In the genomic region with DNA sequence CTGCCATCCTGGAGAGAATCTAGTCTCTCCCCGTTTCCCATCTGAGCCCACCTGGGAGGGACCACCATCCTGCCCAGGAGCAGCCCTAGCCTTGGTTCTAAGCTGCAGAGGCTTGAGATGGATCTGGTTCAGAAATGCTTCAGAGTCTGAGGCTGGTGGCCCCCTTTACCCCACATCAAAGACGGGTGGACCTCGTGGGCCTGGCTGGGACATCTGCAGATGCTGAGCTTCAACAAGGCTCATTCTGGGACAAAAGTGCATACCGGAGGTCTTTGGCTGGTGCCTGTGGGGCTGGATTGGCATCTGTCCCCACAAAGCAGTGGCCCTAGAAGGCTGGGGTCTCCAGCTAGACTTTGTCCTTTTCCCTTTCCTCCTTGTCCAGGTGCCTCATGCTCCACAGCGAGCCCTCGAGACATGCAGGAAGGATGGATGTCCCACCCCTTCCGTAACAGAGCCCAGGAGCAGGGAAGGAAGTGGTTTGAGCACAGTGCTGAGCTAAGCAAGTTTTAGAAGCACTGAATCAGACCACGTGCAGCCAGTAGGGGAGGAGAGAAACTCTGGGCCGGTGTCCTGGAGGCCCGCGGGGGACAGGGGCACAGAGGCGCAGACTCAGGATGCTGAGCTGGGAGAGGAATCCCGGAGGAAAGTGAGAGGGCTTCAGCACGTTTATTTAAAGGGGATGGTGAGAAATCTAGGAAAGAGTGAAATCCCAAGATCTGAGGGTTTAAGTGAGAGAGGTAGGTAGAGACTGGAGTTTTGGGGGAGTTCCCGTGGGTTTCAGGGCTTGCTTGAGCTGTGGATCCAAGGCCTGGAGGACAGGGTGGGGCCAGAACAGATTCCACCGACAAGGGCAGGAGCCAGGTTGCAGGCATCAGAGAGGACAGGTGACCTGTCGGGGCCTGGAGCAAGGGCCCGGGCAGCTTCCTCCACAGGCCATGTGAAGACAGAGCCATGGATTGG, we compare ENCODE assay signal across 9 cellular contexts. TPM values are rescaled to one million over a fixed set of nuclear protein-coding genes. Genes with fewer than 3 reads are reported as not detected.
A peak's percentile ranks its signal among the peaks of the same experiment; 100 is the strongest.
DNase-seq lines count a peak whose midpoint lies in the region; ATAC-seq and TF ChIP-seq lines count a peak whose summit lies in the region.
"Had no signal": no experiment of that assay in that cellular context is flagged by ENCODE, and none has a peak within 500 bp of the region (broad histone marks: within the 10 kb centered on the region; RNA-seq: fewer than 3 reads in every experiment).

No MANE protein-coding gene starts in this region.

- POLR2A ChIA-PET in naive thymus-derived CD8-positive, alpha-beta T cell (lab: Charles Lee), result interaction anchor here (0.6 kb wide), 1 partner anchor 99 kb away, joined by 3 read pairs; no protein-coding TSS in a partner anchor

- WGBS in smooth muscle cell (ENCODE audit: low lambda C conversion rate), result 72% methylated on average over 18 of the region's 18 CpGs

- H3K27ac ChIP-seq in smooth muscle cell (ENCODE audit: low read depth) (no peak overlapping the region), SJCRH30 (no peak overlapping the region)

- no peaks in the 10 kb centered on the region for H3K36me3 ChIP-seq in smooth muscle cell (ENCODE audit: low read depth)
- no peaks in the 10 kb centered on the region for H3K36me3 ChIP-seq in SJCRH30

- H3K79me2 ChIP-seq in smooth muscle cell (ENCODE audit: low read depth), result no peaks in the 10 kb centered on the region

- peaks cover 41% of the 10 kb centered on the region for H3K27me3 ChIP-seq in smooth muscle cell (ENCODE audit: low read depth)
- peaks cover 20% of the 10 kb centered on the region; the same call in 1 of the 2 replicates for H3K27me3 ChIP-seq in SJCRH30

- H3K9me3 ChIP-seq in smooth muscle cell (replicated peaks; ENCODE audit: low read depth) (no peaks in the 10 kb centered on the region), SJCRH30 (replicated peaks) (no peaks in the 10 kb centered on the region)

- H3K27ac Mint-ChIP-seq in naive thymus-derived CD8-positive, alpha-beta T cell, result peak overlapping the region in 5 of 10 donors; percentile 39 to 93 (median 40)

- peak; percentile 25 for DNase-seq in activated T-helper 1 cell treated with Interleukin-2 at 50 U/mL for 16 hours (ENCODE audit: low read depth)
- peak in 4 of 10 donors; percentile 12 to 32 (median 22) for DNase-seq in naive thymus-derived CD8-positive, alpha-beta T cell
- no peak for DNase-seq in smooth muscle cell (lab: John Stamatoyannopoulos, UW; ENCODE audit: unreplicated experiment)
- DNase-seq in SJCRH30, result no peak
- DNase-seq in dermis blood vessel endothelial cell, result no peak
- DNase-seq in NCI-H524 (lab: John Stamatoyannopoulos, UW), result no peak

- no peaks in the 10 kb centered on the region for H4K20me1 ChIP-seq in smooth muscle cell (ENCODE audit: low read depth)

- peaks cover 13 to 38% (median 19%) of the 10 kb centered on the region in 4 donors for H3K4me1 Mint-ChIP-seq in naive thymus-derived CD8-positive, alpha-beta T cell

- peak overlapping the region; percentile 51 to 78 (median 72) for H3K4me3 Mint-ChIP-seq in naive thymus-derived CD8-positive, alpha-beta T cell

- peaks cover 6 to 26% (median 13%) of the 10 kb centered on the region in 5 donors for H3K27me3 Mint-ChIP-seq in naive thymus-derived CD8-positive, alpha-beta T cell

- H3K36me3 Mint-ChIP-seq in naive thymus-derived CD8-positive, alpha-beta T cell, result peaks cover 0 to 6% (median 6%) of the 10 kb centered on the region in 3 donors

- H3K4me1 ChIP-seq in smooth muscle cell (ENCODE audit: low read depth) (no peaks in the 10 kb centered on the region), SJCRH30 (no peaks in the 10 kb centered on the region)

- no peak overlapping the region for H2AFZ ChIP-seq in smooth muscle cell (ENCODE audit: low read depth)

- H3K4me2 ChIP-seq in smooth muscle cell, result no peak overlapping the region

- ATAC-seq in GM18499 (IDR thresholded peaks at IDR 0.05; ENCODE audit: insufficient read depth, unreplicated experiment), result peak; percentile 30
- ATAC-seq in HG03108 (IDR thresholded peaks at IDR 0.05; ENCODE audit: unreplicated experiment), result peak; percentile 37
- ATAC-seq in naive thymus-derived CD8-positive, alpha-beta T cell, result peak; percentile 68 to 85

- no peak for TF ChIP-seq CTCF in smooth muscle cell (IDR thresholded peaks at IDR 0.05; ENCODE audit: borderline replicate concordance, insufficient read depth, poor library complexity, severe bottlenecking)

- H3K4me3 ChIP-seq in smooth muscle cell, result no peak overlapping the region
- no peak overlapping the region for H3K4me3 ChIP-seq in SJCRH30

- H3K9ac ChIP-seq in smooth muscle cell (ENCODE audit: low read depth), result no peak overlapping the region

- H3F3A ChIP-seq in smooth muscle cell (ENCODE audit: low read depth), result no peaks in the 10 kb centered on the region

- H3K9me3 Mint-ChIP-seq in naive thymus-derived CD8-positive, alpha-beta T cell, result no peaks in the 10 kb centered on the region

RNA-seq across cellular contexts. Expression of gene IRF5, which starts 4.6 kb away (rescaled TPM):
- 1 to 10 TPM; 2.3 to 3.0 TPM for total RNA-seq in naive thymus-derived CD8-positive, alpha-beta T cell
- under 1 TPM; 0.20 to 0.42 (median 0.40) TPM for polyA plus RNA-seq in naive thymus-derived CD8-positive, alpha-beta T cell
- total RNA-seq in smooth muscle cell (0.76 and 1.2 TPM in 2 replicates), dermis blood vessel endothelial cell (0.09 and 0.17 TPM in 2 replicates)
- 0.35 TPM in 1 of 2 replicates, not detected in the other for polyA plus RNA-seq in smooth muscle cell
- 0.08 and 0.16 TPM in 2 replicates for total RNA-seq in SJCRH30 (2014; rRNA removed; shearing (Covaris generic))

RNA-seq across cellular contexts. Expression of gene KCP, which starts 22.6 kb away (rescaled TPM):
- total RNA-seq in naive thymus-derived CD8-positive, alpha-beta T cell, result under 1 TPM; 0.29 to 0.33 TPM
- not detected for polyA plus RNA-seq in naive thymus-derived CD8-positive, alpha-beta T cell
- total RNA-seq in smooth muscle cell (0.99 and 3.1 TPM in 2 replicates), dermis blood vessel endothelial cell (0.17 TPM in 1 of 2 replicates, not detected in the other)
- 4.5 and 6.2 TPM in 2 replicates for polyA plus RNA-seq in smooth muscle cell
- 0.20 and 0.38 TPM in 2 replicates for total RNA-seq in SJCRH30 (2014; rRNA removed; shearing (Covaris generic))
- total RNA-seq: NCI-H460 had no signal
